In the genomic region with DNA sequence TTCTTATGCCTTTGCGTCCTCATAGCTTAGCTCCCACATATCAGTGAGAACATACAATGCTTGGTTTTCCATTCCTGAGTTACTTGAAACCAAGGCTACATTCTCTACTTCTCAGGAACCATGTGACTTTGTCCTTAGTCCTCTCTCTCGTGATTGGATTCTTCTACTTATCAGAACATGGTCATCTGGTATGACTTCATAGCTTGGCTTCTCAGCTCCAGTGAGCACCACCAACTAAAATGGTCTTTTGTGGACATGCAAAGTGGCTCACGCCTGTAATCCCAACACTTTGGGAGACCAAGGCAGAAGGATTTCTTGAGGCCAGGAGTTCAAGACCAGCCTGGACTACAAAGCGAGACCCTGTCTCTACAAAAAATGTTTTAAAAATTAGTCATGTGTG, we compare ENCODE assay signal across 40 cellular contexts.
"Had no signal": no experiment of that assay in that cellular context is flagged by ENCODE, and none has a peak within 500 bp of the region (broad histone marks: within the 10 kb centered on the region; RNA-seq: fewer than 3 reads in every experiment).

No MANE protein-coding gene starts in this region.

- H3K4me1 ChIP-seq: adrenal gland, ascending aorta, body of pancreas, breast epithelium had no signal

- H3K4me1 Mint-ChIP-seq: activated naive CD4-positive, alpha-beta T cell treated with anti-CD3 and anti-CD28 coated beads, Interleukin-2, amount 10 ng/mL, durations not matched to agents 7 days and 5 days; activated naive CD4-positive, alpha-beta T cell treated with anti-CD3 and anti-CD28 coated beads, Interleukin-2, amount 50 U/mL, for 24 hours; activated naive CD8-positive, alpha-beta T cell treated with anti-CD3 and anti-CD28 coated beads for 36 hours; activated naive CD8-positive, alpha-beta T cell treated with anti-CD3 and anti-CD28 coated beads, Interleukin-2, amount 10 ng/mL, durations not matched to agents 7 days and 5 days; activated naive CD8-positive, alpha-beta T cell treated with anti-CD3 and anti-CD28 coated beads, Interleukin-2, amount 50 U/mL, for 24 hours; activated T-helper 17 cell treated with anti-CD3 and anti-CD28 coated beads, Interleukin-2, amount 50 U/mL, for 72 hours; brain; central memory CD8-positive, alpha-beta T cell had no signal

- H3K4me3 ChIP-seq: adrenal gland, ascending aorta, body of pancreas, breast epithelium, cardiac muscle cell had no signal

- H3K27ac Mint-ChIP-seq: activated naive CD4-positive, alpha-beta T cell treated with anti-CD3 and anti-CD28 coated beads for 36 hours; activated naive CD4-positive, alpha-beta T cell treated with anti-CD3 and anti-CD28 coated beads, Interleukin-2, amount 10 ng/mL, durations not matched to agents 7 days and 5 days; activated naive CD4-positive, alpha-beta T cell treated with anti-CD3 and anti-CD28 coated beads, Interleukin-2, amount 50 U/mL, for 24 hours; activated naive CD4-positive, alpha-beta T cell treated with anti-CD3 and anti-CD28 coated beads, Interleukin-2, amount 50 U/mL, for 72 hours; activated naive CD8-positive, alpha-beta T cell; activated naive CD8-positive, alpha-beta T cell treated with anti-CD3 and anti-CD28 coated beads for 36 hours; activated naive CD8-positive, alpha-beta T cell treated with anti-CD3 and anti-CD28 coated beads, Interleukin-2, amount 10 ng/mL, durations not matched to agents 7 days and 5 days; activated naive CD8-positive, alpha-beta T cell treated with anti-CD3 and anti-CD28 coated beads, Interleukin-2, amount 50 U/mL, for 24 hours; activated T-cell treated with anti-CD3 and anti-CD28 coated beads, Interleukin-2, amount 50 U/mL, for 24 hours; activated T-cell treated with anti-CD3 and anti-CD28 coated beads, Interleukin-2, amount 50 U/mL, for 72 hours; activated T-helper 1 cell treated with anti-CD3 and anti-CD28 coated beads, Interleukin-12 subunit alpha, Interleukin-12 subunit beta, Interleukin-2, Interleukin-4 antibody, amounts not matched to agents 30 ng/mL and 10 ng/mL and 1 ng/mL, durations not matched to agents 14 hours and 24 hours and 36 hours; activated T-helper 17 cell treated with anti-CD3 and anti-CD28 coated beads, Interleukin-2, amount 50 U/mL, for 72 hours; activated T-helper 2 cell treated with anti-CD3 and anti-CD28 coated beads, Interferon-gamma antibody, Interleukin-2, Interleukin-4, amounts not matched to agents 10 μg/mL and 5 μg/mL and 100 μg/mL, durations not matched to agents 14 hours and 24 hours and 36 hours; brain had no signal

- H3K36me3 ChIP-seq: adrenal gland, ascending aorta, brain microvascular endothelial cell, breast epithelium, cardiac muscle cell had no signal

- H3K9me3 Mint-ChIP-seq: activated naive CD4-positive, alpha-beta T cell treated with anti-CD3 and anti-CD28 coated beads for 36 hours; activated naive CD4-positive, alpha-beta T cell treated with anti-CD3 and anti-CD28 coated beads, Interleukin-2, amount 10 ng/mL, durations not matched to agents 7 days and 5 days; activated naive CD4-positive, alpha-beta T cell treated with anti-CD3 and anti-CD28 coated beads, Interleukin-2, amount 50 U/mL, for 24 hours; activated naive CD4-positive, alpha-beta T cell treated with anti-CD3 and anti-CD28 coated beads, Interleukin-2, amount 50 U/mL, for 72 hours; activated naive CD8-positive, alpha-beta T cell treated with anti-CD3 and anti-CD28 coated beads for 36 hours; activated naive CD8-positive, alpha-beta T cell treated with anti-CD3 and anti-CD28 coated beads, Interleukin-2, amount 10 ng/mL, durations not matched to agents 7 days and 5 days; activated naive CD8-positive, alpha-beta T cell treated with anti-CD3 and anti-CD28 coated beads, Interleukin-2, amount 50 U/mL, for 24 hours; activated T-cell treated with anti-CD3 and anti-CD28 coated beads, Interleukin-2, amount 50 U/mL, for 24 hours; activated T-cell treated with anti-CD3 and anti-CD28 coated beads, Interleukin-2, amount 50 U/mL, for 4 hours; activated T-cell treated with anti-CD3 and anti-CD28 coated beads, Interleukin-2, amount 50 U/mL, for 72 hours; activated T-helper 1 cell treated with anti-CD3 and anti-CD28 coated beads, Interleukin-12 subunit alpha, Interleukin-12 subunit beta, Interleukin-2, Interleukin-4 antibody, amounts not matched to agents 30 ng/mL and 10 ng/mL and 1 ng/mL, durations not matched to agents 14 hours and 24 hours and 36 hours; activated T-helper 17 cell treated with anti-CD3 and anti-CD28 coated beads, Interleukin-2, amount 50 U/mL, for 72 hours; activated T-helper 2 cell treated with anti-CD3 and anti-CD28 coated beads, Interferon-gamma antibody, Interleukin-2, Interleukin-4, amounts not matched to agents 10 μg/mL and 5 μg/mL and 100 μg/mL, durations not matched to agents 14 hours and 24 hours and 36 hours; brain; central memory CD8-positive, alpha-beta T cell had no signal

- ATAC-seq: activated naive CD4-positive, alpha-beta T cell treated with anti-CD3 and anti-CD28 coated beads, Interleukin-2, amount 50 U/mL, for 72 hours; activated naive CD8-positive, alpha-beta T cell treated with anti-CD3 and anti-CD28 coated beads, Interleukin-2, amount 50 U/mL, for 24 hours; activated T-cell treated with anti-CD3 and anti-CD28 coated beads, Interleukin-2, amount 50 U/mL, for 4 hours; activated T-cell treated with anti-CD3 and anti-CD28 coated beads, Interleukin-2, amount 50 U/mL, for 72 hours; activated T-helper 17 cell treated with anti-CD3 and anti-CD28 coated beads, Interleukin-2, amount 50 U/mL, for 72 hours; body of pancreas had no signal

- H3K27ac ChIP-seq: adrenal gland, ascending aorta, body of pancreas, brain microvascular endothelial cell, breast epithelium, cardiac muscle cell had no signal

- H3K27me3 Mint-ChIP-seq: activated naive CD4-positive, alpha-beta T cell treated with anti-CD3 and anti-CD28 coated beads, Interleukin-2, amount 10 ng/mL, durations not matched to agents 7 days and 5 days; activated naive CD8-positive, alpha-beta T cell treated with anti-CD3 and anti-CD28 coated beads, Interleukin-2, amount 50 U/mL, for 24 hours had no signal

- H3K27me3 ChIP-seq: adrenal gland, ascending aorta, body of pancreas, brain microvascular endothelial cell, breast epithelium, cardiac muscle cell had no signal

- H3K9me3 ChIP-seq: adrenal gland, ascending aorta, body of pancreas, breast epithelium had no signal

- H3K36me3 Mint-ChIP-seq: activated naive CD4-positive, alpha-beta T cell treated with anti-CD3 and anti-CD28 coated beads, Interleukin-2, amount 10 ng/mL, durations not matched to agents 7 days and 5 days; activated naive CD4-positive, alpha-beta T cell treated with anti-CD3 and anti-CD28 coated beads, Interleukin-2, amount 50 U/mL, for 24 hours; activated naive CD4-positive, alpha-beta T cell treated with anti-CD3 and anti-CD28 coated beads, Interleukin-2, amount 50 U/mL, for 72 hours; activated naive CD8-positive, alpha-beta T cell; activated naive CD8-positive, alpha-beta T cell treated with anti-CD3 and anti-CD28 coated beads for 36 hours; activated naive CD8-positive, alpha-beta T cell treated with anti-CD3 and anti-CD28 coated beads, Interleukin-2, amount 10 ng/mL, durations not matched to agents 7 days and 5 days; brain had no signal

- DNase-seq: activated effector memory CD4-positive, alpha-beta T cell treated with anti-CD3 and anti-CD28 coated beads, Interleukin-2, amount 50 U/mL, for 16 hours; activated effector memory CD4-positive, alpha-beta T cell treated with Interleukin-2 at 50 U/mL for 16 hours; activated gamma-delta T cell; activated gamma-delta T cell treated with Interleukin-2 at 50 U/mL for 16 hours; activated naive CD4-positive, alpha-beta T cell; activated naive CD4-positive, alpha-beta T cell treated with anti-CD3 and anti-CD28 coated beads for 36 hours; activated naive CD4-positive, alpha-beta T cell treated with anti-CD3 and anti-CD28 coated beads, Interleukin-2, amount 10 ng/mL, durations not matched to agents 7 days and 5 days; activated naive CD4-positive, alpha-beta T cell treated with anti-CD3 and anti-CD28 coated beads, Interleukin-2, amount 50 U/mL, for 16 hours; activated naive CD4-positive, alpha-beta T cell treated with Interleukin-2 at 50 U/mL for 16 hours; activated naive CD8-positive, alpha-beta T cell treated with anti-CD3 and anti-CD28 coated beads for 36 hours; activated naive CD8-positive, alpha-beta T cell treated with anti-CD3 and anti-CD28 coated beads, Interleukin-2, amount 10 ng/mL, durations not matched to agents 7 days and 5 days; activated naive CD8-positive, alpha-beta T cell treated with anti-CD3 and anti-CD28 coated beads, Interleukin-2, amount 50 U/mL, for 24 hours; activated T-cell treated with anti-CD3 and anti-CD28 coated beads for 4 hours; activated T-cell treated with anti-CD3 and anti-CD28 coated beads, Interleukin-2, amount 50 U/mL, for 1 hour; activated T-cell treated with anti-CD3 and anti-CD28 coated beads, Interleukin-2, amount 50 U/mL, for 24 hours; activated T-cell treated with anti-CD3 and anti-CD28 coated beads, Interleukin-2, amount 50 U/mL, for 4 hours; activated T-cell treated with anti-CD3 and anti-CD28 coated beads, Interleukin-2, amount 50 U/mL, for 72 hours; adrenal gland; amniotic stem cell; amygdala; anterior cingulate cortex; aorta; body of pancreas; brain microvascular endothelial cell; caudate nucleus; central memory CD4-positive, alpha-beta T cell; cerebellar nuclear complex had no signal

- H3K4me3 Mint-ChIP-seq: activated naive CD4-positive, alpha-beta T cell treated with anti-CD3 and anti-CD28 coated beads for 36 hours; activated naive CD4-positive, alpha-beta T cell treated with anti-CD3 and anti-CD28 coated beads, Interleukin-2, amount 10 ng/mL, durations not matched to agents 7 days and 5 days; activated naive CD4-positive, alpha-beta T cell treated with anti-CD3 and anti-CD28 coated beads, Interleukin-2, amount 50 U/mL, for 24 hours; activated naive CD8-positive, alpha-beta T cell; activated naive CD8-positive, alpha-beta T cell treated with anti-CD3 and anti-CD28 coated beads for 36 hours; activated naive CD8-positive, alpha-beta T cell treated with anti-CD3 and anti-CD28 coated beads, Interleukin-2, amount 10 ng/mL, durations not matched to agents 7 days and 5 days; activated naive CD8-positive, alpha-beta T cell treated with anti-CD3 and anti-CD28 coated beads, Interleukin-2, amount 50 U/mL, for 24 hours; activated T-cell treated with anti-CD3 and anti-CD28 coated beads, Interleukin-2, amount 50 U/mL, for 24 hours; activated T-cell treated with anti-CD3 and anti-CD28 coated beads, Interleukin-2, amount 50 U/mL, for 4 hours; activated T-cell treated with anti-CD3 and anti-CD28 coated beads, Interleukin-2, amount 50 U/mL, for 72 hours; activated T-helper 1 cell treated with anti-CD3 and anti-CD28 coated beads, Interleukin-12 subunit alpha, Interleukin-12 subunit beta, Interleukin-2, Interleukin-4 antibody, amounts not matched to agents 30 ng/mL and 10 ng/mL and 1 ng/mL, durations not matched to agents 14 hours and 24 hours and 36 hours; activated T-helper 17 cell treated with anti-CD3 and anti-CD28 coated beads, Interleukin-2, amount 50 U/mL, for 72 hours; brain; central memory CD8-positive, alpha-beta T cell had no signal

- FAIRE-seq: astrocyte, bronchial epithelial cell had no signal
